In the genomic region with DNA sequence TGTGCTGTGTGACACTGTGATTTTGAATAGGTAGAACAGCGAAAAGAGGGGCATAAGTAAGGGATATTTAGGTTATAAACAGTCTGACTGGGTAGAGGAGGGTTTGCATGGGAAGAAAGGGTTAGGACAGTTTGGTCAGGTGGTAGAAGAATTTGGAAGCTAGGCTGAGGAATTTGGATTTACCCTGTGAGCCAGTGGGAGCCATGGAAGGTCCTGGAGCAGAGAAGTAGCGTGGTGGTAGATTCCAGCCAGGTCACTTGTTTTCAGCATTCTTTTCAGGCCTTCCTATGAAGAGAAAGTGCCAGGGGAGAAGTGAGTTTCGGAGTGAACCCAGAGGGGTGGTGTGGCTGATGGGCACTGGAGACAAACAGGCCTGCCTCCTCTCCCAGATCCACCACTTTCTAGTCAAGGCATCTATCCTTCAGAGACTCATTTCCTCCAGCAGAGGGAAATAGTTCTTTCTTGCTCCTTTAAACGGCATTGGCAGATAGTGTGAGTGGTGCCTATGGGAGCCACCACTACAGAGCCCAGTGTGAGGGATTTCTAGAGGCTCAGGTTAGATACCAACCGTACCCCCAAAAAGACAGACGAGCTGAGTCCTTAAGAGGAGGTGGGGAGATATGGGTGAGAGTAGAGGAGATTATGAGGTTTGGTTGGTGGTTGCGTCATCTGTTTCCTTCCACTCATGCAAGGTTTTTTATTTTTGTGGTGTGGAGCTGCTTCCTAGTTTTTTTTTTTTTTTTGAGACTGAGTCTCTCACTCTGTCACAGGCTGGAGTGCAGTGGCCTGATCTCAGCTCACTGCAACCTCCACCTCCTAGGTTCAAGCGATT, we compare ENCODE assay signal across 11 cellular contexts. TPM values are rescaled to one million over a fixed set of nuclear protein-coding genes. Genes with fewer than 3 reads are reported as not detected.
DNase-seq lines count a peak whose midpoint lies in the region; ATAC-seq and TF ChIP-seq lines count a peak whose summit lies in the region.
"Had no signal": no experiment of that assay in that cellular context is flagged by ENCODE, and none has a peak within 500 bp of the region (broad histone marks: within the 10 kb centered on the region; RNA-seq: fewer than 3 reads in every experiment).

No MANE protein-coding gene starts in this region.

- intact Hi-C loops in gastrocnemius medialis (cut with DNase I; ENCODE audit: low total_unique reads): no loop called here

- H3K9me3 ChIP-seq in gastrocnemius medialis: no peaks in the 10 kb centered on the region
- H3K9me3 ChIP-seq: BE2C, breast epithelium had no signal

- peaks cover 22% of the 10 kb centered on the region for H3K36me3 Mint-ChIP-seq in activated naive CD4-positive, alpha-beta T cell treated with anti-CD3 and anti-CD28 coated beads, Interleukin-2, amount 10 ng/mL, durations not matched to agents 7 days and 5 days

- no peak overlapping the region for H3K4me3 ChIP-seq in fibroblast of mammary gland (ENCODE audit: control insufficient read depth, low read depth, low read length)
- H3K4me3 ChIP-seq in gastrocnemius medialis: no peak overlapping the region
- H3K4me3 ChIP-seq: breast epithelium had no signal

- no peak for TF ChIP-seq POLR2A in gastrocnemius medialis (IDR thresholded peaks at IDR 0.05)

- in situ Hi-C loops in gastrocnemius medialis (cut with MboI; ENCODE audit: low sequenced_read_pairs in 4 of 4): no loop called here

- no peak for TF ChIP-seq CTCF in fibroblast of mammary gland (conservative IDR thresholded peaks at IDR 0.05; ENCODE audit: control insufficient read depth, insufficient read depth, low read depth, low read length)
- no peak for TF ChIP-seq CTCF in gastrocnemius medialis (IDR thresholded peaks at IDR 0.05 in 4 of 5, conservative IDR thresholded peaks at IDR 0.05 in 1 of 5)

- H3K27ac ChIP-seq in substantia nigra (ENCODE audit: low read depth, low read length, poor library complexity, severe bottlenecking) (peak overlapping the region; percentile 27), gastrocnemius medialis (no peak overlapping the region)
- H3K27ac ChIP-seq: breast epithelium had no signal

- no peaks in the 10 kb centered on the region for H3K36me3 ChIP-seq in gastrocnemius medialis
- H3K36me3 ChIP-seq: BE2C, breast epithelium had no signal

- H3K27me3 ChIP-seq in gastrocnemius medialis: no peaks in the 10 kb centered on the region
- H3K27me3 ChIP-seq: BE2C, breast epithelium had no signal

- DNase-seq in activated naive CD4-positive, alpha-beta T cell treated with anti-CD3 and anti-CD28 coated beads, Interleukin-2, amount 10 ng/mL, durations not matched to agents 7 days and 5 days: peak; percentile 57
- DNase-seq in activated naive CD4-positive, alpha-beta T cell (lab: John Stamatoyannopoulos, UW): no peak
- peak; percentile 83 for DNase-seq in SKM-1 treated with dmso at 0.1 percent for 144 hours (lab: John Stamatoyannopoulos, UW; ENCODE audit: unreplicated experiment)
- peak; percentile 26 for DNase-seq in fibroblast of mammary gland (ENCODE audit: low read depth)
- no peak for DNase-seq in substantia nigra (lab: John Stamatoyannopoulos, UW)
- DNase-seq in gastrocnemius medialis: no peak
- no peak for DNase-seq in putamen (ENCODE audit: low spot score)
- DNase-seq: BE2C, SHP77 treated with DMSO at 0.1 percent for 48 hours had no signal

- peak overlapping the region; percentile 44 for H3K4me3 Mint-ChIP-seq in activated naive CD4-positive, alpha-beta T cell treated with anti-CD3 and anti-CD28 coated beads, Interleukin-2, amount 10 ng/mL, durations not matched to agents 7 days and 5 days

- peaks cover 81% of the 10 kb centered on the region for H3K4me1 Mint-ChIP-seq in activated naive CD4-positive, alpha-beta T cell treated with anti-CD3 and anti-CD28 coated beads, Interleukin-2, amount 10 ng/mL, durations not matched to agents 7 days and 5 days

- CTCF ChIA-PET in activated naive CD4-positive, alpha-beta T cell treated with anti-CD3 and anti-CD28 coated beads, Interleukin-2, amount 10 ng/mL, durations not matched to agents 7 days and 5 days (lab: Charles Lee): interaction anchor here (0.7 to 3.7 kb wide), 4 partner anchors 19 to 184 kb away, joined by 3 to 17 read pairs (median 4); a partner anchor contains a TSS

- peaks cover 17 to 18% of the 10 kb centered on the region in 2 donors for H3K4me1 ChIP-seq in gastrocnemius medialis
- H3K4me1 ChIP-seq: BE2C had no signal

- ATAC-seq in gastrocnemius medialis: no peak
- ATAC-seq in GM18517 (IDR thresholded peaks at IDR 0.05; ENCODE audit: unreplicated experiment): no peak

- H3K27ac Mint-ChIP-seq in activated naive CD4-positive, alpha-beta T cell treated with anti-CD3 and anti-CD28 coated beads, Interleukin-2, amount 10 ng/mL, durations not matched to agents 7 days and 5 days: peak overlapping the region; percentile 90

- H3K27me3 Mint-ChIP-seq in activated naive CD4-positive, alpha-beta T cell treated with anti-CD3 and anti-CD28 coated beads, Interleukin-2, amount 10 ng/mL, durations not matched to agents 7 days and 5 days: no peaks in the 10 kb centered on the region

- peaks cover 3% of the 10 kb centered on the region for H3K9me3 Mint-ChIP-seq in activated naive CD4-positive, alpha-beta T cell treated with anti-CD3 and anti-CD28 coated beads, Interleukin-2, amount 10 ng/mL, durations not matched to agents 7 days and 5 days

RNA-seq across cellular contexts. Expression of a gene that starts 21.2 kb away (rescaled TPM):
- total RNA-seq in gastrocnemius medialis: 10 to 100 TPM; 21.6 to 33.6 (median 24.4) TPM

RNA-seq across cellular contexts. Expression of a gene that starts 47.6 kb away (rescaled TPM):
- 10 to 100 TPM; 14.1 to 26.2 (median 21.7) TPM for total RNA-seq in gastrocnemius medialis

RNA-seq across cellular contexts. Expression of a gene that starts 47.9 kb away (rescaled TPM):
- total RNA-seq in gastrocnemius medialis: 10 to 100 TPM; 16.6 to 28.9 (median 17.1) TPM

Comparison
In these comparisons a context has a peak if more than half of its experiments do, and no peak if none do; other contexts are left out.
1. DNase-seq: peak in activated naive CD4-positive, alpha-beta T cell treated with anti-CD3 and anti-CD28 coated beads, Interleukin-2, amount 10 ng/mL, durations not matched to agents 7 days and 5 days (single experiment), SKM-1 treated with dmso at 0.1 percent for 144 hours (single experiment) and fibroblast of mammary gland (single experiment); none in activated naive CD4-positive, alpha-beta T cell (0 of 4), substantia nigra (0 of 49), gastrocnemius medialis (0 of 2) and putamen (single experiment).